Comparison of ENCODE assay signal across 8 cellular contexts in the genomic region with DNA sequence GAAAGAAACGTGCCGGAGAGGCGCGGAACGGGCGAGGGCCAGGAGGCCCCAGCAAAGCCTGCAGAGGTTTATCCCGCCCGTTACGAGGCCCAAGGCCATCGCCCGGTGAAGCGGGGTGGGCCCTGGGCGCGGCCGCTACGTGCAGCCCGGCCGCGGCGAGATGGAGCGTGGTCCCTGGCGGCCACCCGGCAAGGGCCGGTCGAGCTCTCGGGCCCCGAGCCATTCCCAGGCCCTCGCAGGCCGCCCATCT. TPM values are rescaled to one million over a fixed set of nuclear protein-coding genes. Genes with fewer than 3 reads are reported as not detected.
DNase-seq lines count a peak whose midpoint lies in the region; ATAC-seq and TF ChIP-seq lines count a peak whose summit lies in the region.

No MANE protein-coding gene starts in this region.

- H3K9me3 ChIP-seq in HCT116 (ENCODE audit: control insufficient read depth in 1 of 2, insufficient read depth in 1 of 2, low read depth in 1 of 2, low read length in 2 of 2) (no peaks in the 10 kb centered on the region), hepatocyte (ENCODE audit: low read depth) (no peaks in the 10 kb centered on the region), skeletal muscle tissue (ENCODE audit: control insufficient read depth in 3 of 3, low read length in 3 of 3) (no peaks in the 10 kb centered on the region)

- DNase-seq in HCT116 (ENCODE audit: low read depth, low spot score) (no peak), hepatocyte (ENCODE audit: low spot score) (no peak), glomerular visceral epithelial cell (ENCODE audit: extremely low spot score) (no peak), SKM-1 treated with dmso at 0.1 percent for 144 hours (lab: John Stamatoyannopoulos, UW; ENCODE audit: unreplicated experiment) (no peak), NCI-H1092 (lab: John Stamatoyannopoulos, UW) (no peak)
- DNase-seq in activated CD4-positive, alpha-beta memory T cell treated with anti-CD3 and anti-CD28 coated beads for 36 hours: no peak

- peaks cover 0 to 20% of the 10 kb centered on the region in 2 experiments; a peak in 3 of 4 replicates for H3K36me3 ChIP-seq in HCT116 (ENCODE audit: control insufficient read depth in 1 of 2, insufficient read depth in 2 of 2, low read length in 2 of 2)
- no peaks in the 10 kb centered on the region for H3K36me3 ChIP-seq in hepatocyte (replicated peaks; ENCODE audit: insufficient read depth, low read depth)
- H3K36me3 ChIP-seq in skeletal muscle tissue (ENCODE audit: control insufficient read depth in 3 of 3, insufficient read depth in 3 of 3, low read length in 3 of 3): peaks cover 0 to 2% (median 0%) of the 10 kb centered on the region in 3 donors

- H3K4me3 ChIP-seq in HCT116 (replicated peaks in 1 of 2; ENCODE audit: low read depth in 1 of 2, low read length in 2 of 2) (peak overlapping the region; percentile 82 to 94), hepatocyte (peak overlapping the region; percentile 76), skeletal muscle tissue (ENCODE audit: low read length in 3 of 3) (peak overlapping the region; percentile 84 to 98 (median 91))

- peak overlapping the region; percentile 94 for H3K4me3 Mint-ChIP-seq in activated CD4-positive, alpha-beta memory T cell treated with anti-CD3 and anti-CD28 coated beads for 36 hours

- H3K4me2 ChIP-seq in HCT116 (ENCODE audit: low read length) (peak overlapping the region; percentile 99), hepatocyte (peak overlapping the region; percentile 86)

- no peak for ATAC-seq in HCT116
- no peak for ATAC-seq in HG02852 (IDR thresholded peaks at IDR 0.05; ENCODE audit: unreplicated experiment)

- CTCF ChIA-PET in HCT116 (lab: Charles Lee): no interaction called here
- CTCF ChIA-PET in activated CD4-positive, alpha-beta memory T cell treated with anti-CD3 and anti-CD28 coated beads for 36 hours (lab: Charles Lee): interaction anchor here (1.2 kb wide), 1 partner anchor 32 kb away, joined by 3 read pairs; no protein-coding TSS in a partner anchor

- H3K4me1 ChIP-seq in HCT116 (ENCODE audit: control insufficient read depth in 1 of 2, insufficient read depth in 2 of 2, low read length in 2 of 2) (peaks cover 47 to 61% of the 10 kb centered on the region in 2 experiments), hepatocyte (ENCODE audit: insufficient read depth) (peaks cover 38% of the 10 kb centered on the region), skeletal muscle tissue (ENCODE audit: control insufficient read depth in 3 of 3, insufficient read depth in 3 of 3, low read length in 3 of 3) (peaks cover 43 to 51% (median 49%) of the 10 kb centered on the region in 3 donors)

- intact Hi-C loops in HCT116 (cut with micrococcal nuclease): loop anchor here (10.0 kb wide), 2 partner anchors 245 to 935 kb away; a partner anchor contains a TSS
- intact Hi-C loops in activated CD4-positive, alpha-beta memory T cell treated with anti-CD3 and anti-CD28 coated beads for 36 hours (cut with micrococcal nuclease): loop anchor here (2.0 to 10.0 kb wide), 3 partner anchors 147 to 555 kb away; a partner anchor contains a TSS

- H3K79me2 ChIP-seq in HCT116 (ENCODE audit: insufficient read depth, low read length) (peaks cover 71% of the 10 kb centered on the region), hepatocyte (peaks cover 51% of the 10 kb centered on the region)

- no peak for TF ChIP-seq POLR2A in HCT116 (IDR thresholded peaks at IDR 0.05; ENCODE audit: borderline replicate concordance, extremely low read depth, insufficient read depth, insufficient read length)

- no peak overlapping the region for H2AFZ ChIP-seq in HCT116 (ENCODE audit: low read depth, low read length, poor library complexity, severe bottlenecking)
- H2AFZ ChIP-seq in hepatocyte: peak overlapping the region; percentile 88

- H3K27me3 Mint-ChIP-seq in activated CD4-positive, alpha-beta memory T cell treated with anti-CD3 and anti-CD28 coated beads for 36 hours: no peaks in the 10 kb centered on the region

- RAD21 ChIA-PET in HCT116 (lab: Charles Lee; ENCODE audit: low non-redundant PET in 1 of 2, low total read pairs in 2 of 2, uncharacterized antibody in 2 of 2, unreplicated experiment in 2 of 2): no interaction called here

- no peaks in the 10 kb centered on the region for H3K27me3 ChIP-seq in HCT116 (ENCODE audit: insufficient read depth, low read length)
- no peaks in the 10 kb centered on the region for H3K27me3 ChIP-seq in hepatocyte
- no peaks in the 10 kb centered on the region for H3K27me3 ChIP-seq in skeletal muscle tissue (ENCODE audit: control insufficient read depth in 3 of 3, insufficient read depth in 3 of 3, low read length in 3 of 3)

- no TSS peak for BruUV-seq in HCT116 (replicated peaks; lab: Mats Ljungman, UMichigan)

- H3K27ac ChIP-seq in HCT116 (ENCODE audit: low read depth, low read length) (peak overlapping the region; percentile 92), hepatocyte (peak overlapping the region; percentile 95), skeletal muscle tissue (ENCODE audit: low read depth, low read length) (peak overlapping the region; percentile 86)

- H3K36me3 Mint-ChIP-seq in activated CD4-positive, alpha-beta memory T cell treated with anti-CD3 and anti-CD28 coated beads for 36 hours: peaks cover 45% of the 10 kb centered on the region

- no peaks in the 10 kb centered on the region for H3K9me2 ChIP-seq in HCT116 (ENCODE audit: insufficient read depth)
- H3K9me2 ChIP-seq in hepatocyte (replicated peaks; ENCODE audit: insufficient read depth): no peaks in the 10 kb centered on the region

- H3K9ac ChIP-seq in HCT116 (ENCODE audit: low read length) (peak overlapping the region; percentile 94), skeletal muscle tissue (ENCODE audit: low read depth in 1 of 3, low read length in 3 of 3) (peak overlapping the region; percentile 82 to 99 (median 96))

- peak overlapping the region; percentile 96 for H3K27ac Mint-ChIP-seq in activated CD4-positive, alpha-beta memory T cell treated with anti-CD3 and anti-CD28 coated beads for 36 hours

- no peak for TF ChIP-seq CTCF in HCT116 (IDR thresholded peaks at IDR 0.05 in 2 of 3, conservative IDR thresholded peaks at IDR 0.05 in 1 of 3; ENCODE audit: borderline replicate concordance in 1 of 3, insufficient read depth in 1 of 3, low read depth in 2 of 3, low read length in 2 of 3)
- TF ChIP-seq CTCF in hepatocyte (IDR thresholded peaks at IDR 0.05; ENCODE audit: poor library complexity): no peak

- H4K20me1 ChIP-seq in HCT116 (ENCODE audit: insufficient read depth) (peaks cover 32% of the 10 kb centered on the region; the same call in 1 of the 2 replicates), hepatocyte (ENCODE audit: insufficient read depth, poor library complexity, severe bottlenecking) (peaks cover 7% of the 10 kb centered on the region)

- peaks cover 36% of the 10 kb centered on the region for H3K4me1 Mint-ChIP-seq in activated CD4-positive, alpha-beta memory T cell treated with anti-CD3 and anti-CD28 coated beads for 36 hours (ENCODE audit: low read depth)

- POLR2A ChIA-PET in HCT116 (lab: Charles Lee): interaction anchor here (0.7 to 1.5 kb wide), 5 partner anchors 9 to 1944 kb away, joined by 3 to 7 read pairs (median 4); no protein-coding TSS in a partner anchor
- POLR2A ChIA-PET in activated CD4-positive, alpha-beta memory T cell treated with anti-CD3 and anti-CD28 coated beads for 36 hours (lab: Charles Lee): interaction anchor here (0.9 to 5.5 kb wide), 11 partner anchors 9 to 245 kb away, joined by 3 to 37 read pairs (median 6); a partner anchor contains a TSS

- TF ChIP-seq RAD21 in HCT116 (IDR thresholded peaks at IDR 0.05; ENCODE audit: low read depth): no peak

- 4% methylated on average over 20 of the region's 29 CpGs for WGBS in hepatocyte (ENCODE audit: low lambda C conversion rate, missing lambda C conversion rate)

- no peaks in the 10 kb centered on the region for H3K9me3 Mint-ChIP-seq in activated CD4-positive, alpha-beta memory T cell treated with anti-CD3 and anti-CD28 coated beads for 36 hours

TF ChIP-seq in HCT116, 20 proteins besides CTCF, POLR2A, EP300 and RAD21:
- TF ChIP-seq SIN3A (IDR thresholded peaks at IDR 0.05; ENCODE audit: low read depth) (no peak), ZFX (IDR thresholded peaks at IDR 0.05) (peak; percentile 79)

RNA-seq across cellular contexts. Expression of a gene that starts 1.1 kb away (rescaled TPM):
- total RNA-seq in HCT116 (2021; ENCODE audit: unreplicated experiment) (1,664 TPM), hepatocyte (314 and 332 TPM in 2 replicates), skeletal muscle tissue (769 TPM)
- polyA plus RNA-seq in HCT116 (2012): 2,370 and 2,533 TPM in 2 replicates
- 1,000 to 10,000 TPM; 2,032 to 2,053 TPM for total RNA-seq in activated CD4-positive, alpha-beta memory T cell treated with anti-CD3 and anti-CD28 coated beads for 36 hours
- polyA plus RNA-seq in hepatocyte: 376 and 403 TPM in 2 replicates

RNA-seq across cellular contexts. Expression of a gene that starts 32.3 kb away (rescaled TPM):
- total RNA-seq in HCT116 (2021; ENCODE audit: unreplicated experiment) (8.0 TPM), hepatocyte (2.2 and 4.4 TPM in 2 replicates), skeletal muscle tissue (2.1 TPM)
- polyA plus RNA-seq in HCT116 (2012): 2.9 and 3.8 TPM in 2 replicates
- total RNA-seq in activated CD4-positive, alpha-beta memory T cell treated with anti-CD3 and anti-CD28 coated beads for 36 hours: not detected
- polyA plus RNA-seq in hepatocyte: 4.6 and 7.9 TPM in 2 replicates

RNA-seq across cellular contexts. Expression of a gene that starts 42.5 kb away (rescaled TPM):
- total RNA-seq in HCT116 (2021; ENCODE audit: unreplicated experiment): 67.9 TPM
- polyA plus RNA-seq in HCT116 (2012): 64.6 and 75.1 TPM in 2 replicates
- total RNA-seq in activated CD4-positive, alpha-beta memory T cell treated with anti-CD3 and anti-CD28 coated beads for 36 hours: 10 to 100 TPM; 42.8 to 44.5 TPM
- total RNA-seq in hepatocyte: 37.6 and 57.1 TPM in 2 replicates
- polyA plus RNA-seq in hepatocyte: 61.4 and 77.4 TPM in 2 replicates
- 13.0 TPM for total RNA-seq in skeletal muscle tissue
